ENCODE assay signal across 1 cellular context in genomic region chr1:84724128-84724860, GRCh38.
TF ChIP-seq lines count a peak whose summit lies in the region.

No MANE protein-coding gene starts in this region.

TF ChIP-seq in K562, 482 proteins besides CTCF, POLR2A, EP300 and RAD21 (continued from another document):
- TF ChIP-seq CREB3L1 (IDR thresholded peaks at IDR 0.05; ENCODE audit: borderline replicate concordance, low read depth) (no peak), JUN (IDR thresholded peaks at IDR 0.05; ENCODE audit: borderline replicate concordance, low read depth, low read length) (no peak), JUN (CRISPR knock-in tag; IDR thresholded peaks at IDR 0.05; ENCODE audit: borderline replicate concordance) (no peak), ZNF197 (CRISPR knock-in tag; IDR thresholded peaks at IDR 0.05; ENCODE audit: low read depth) (no peak), CBFA2T2 (conservative IDR thresholded peaks at IDR 0.05) (no peak), RBFOX2 (IDR thresholded peaks at IDR 0.05; ENCODE audit: low read depth, low read length) (no peak), CEBPG (CRISPR knock-in tag; IDR thresholded peaks at IDR 0.05) (no peak), CEBPG (tag; conservative IDR thresholded peaks at IDR 0.05 in 1 of 2, IDR thresholded peaks at IDR 0.05 in 1 of 2) (no peak), DEAF1 (CRISPR knock-in tag; IDR thresholded peaks at IDR 0.05) (peak; percentile 47), ZNF592 (IDR thresholded peaks at IDR 0.05) (no peak), ZMIZ1 (IDR thresholded peaks at IDR 0.05; ENCODE audit: low read depth in 2 of 2, low read length in 2 of 2) (no peak), TAF9B (IDR thresholded peaks at IDR 0.05; ENCODE audit: partially characterized antibody) (no peak), EP400 (IDR thresholded peaks at IDR 0.05) (no peak), ZNF212 (CRISPR knock-in tag; IDR thresholded peaks at IDR 0.05) (no peak), ZKSCAN1 (IDR thresholded peaks at IDR 0.05; ENCODE audit: low read depth, low read length) (peak; percentile 80; the same call in 1 of the 2 replicates), HDAC1 (IDR thresholded peaks at IDR 0.05) (no peak), MAZ (CRISPR knock-in tag; conservative IDR thresholded peaks at IDR 0.05 in 1 of 2, IDR thresholded peaks at IDR 0.05 in 1 of 2) (0 out of 4 replicates have a peak, but pooled peaks of 1 of the 2 experiments have one; percentile 43)
